Comparison of ENCODE assay signal across 25 cellular contexts in genomic region chr14:85483037-85483436, GRCh38. TPM values are rescaled to one million over a fixed set of nuclear protein-coding genes. Genes with fewer than 3 reads are reported as not detected.
A peak's percentile ranks its signal among the peaks of the same experiment; 100 is the strongest.
DNase-seq lines count a peak whose midpoint lies in the region; ATAC-seq, FAIRE-seq and TF ChIP-seq lines count a peak whose summit lies in the region.
"Had no signal": no experiment of that assay in that cellular context is flagged by ENCODE, and none has a peak within 500 bp of the region (broad histone marks: within the 10 kb centered on the region; RNA-seq: fewer than 3 reads in every experiment).

No MANE protein-coding gene starts in this region.

- no peak for ATAC-seq in HG03571 (IDR thresholded peaks at IDR 0.05; ENCODE audit: unreplicated experiment)
- ATAC-seq: activated CD8-positive, alpha-beta memory T cell treated with anti-CD3 and anti-CD28 coated beads, Interleukin-2, amount 10 ng/mL, durations not matched to agents 7 days and 5 days; gastrocnemius medialis; stimulated activated effector memory CD8-positive, alpha-beta T cell treated with anti-CD3 and anti-CD28 coated beads, Interleukin-12 subunit alpha, Interleukin-12 subunit beta, amount 100 ng/mL, for 72 hours; T-helper 17 cell had no signal

- H3K27me3 Mint-ChIP-seq in astrocyte (ENCODE audit: low read depth, unreplicated experiment), result no peaks in the 10 kb centered on the region
- H3K27me3 Mint-ChIP-seq: activated CD4-positive, alpha-beta T cell treated with anti-CD3 and anti-CD28 coated beads, Interleukin-2, amount 10 ng/mL, durations not matched to agents 7 days and 5 days; activated CD8-positive, alpha-beta memory T cell treated with anti-CD3 and anti-CD28 coated beads, Interleukin-2, amount 10 ng/mL, durations not matched to agents 7 days and 5 days; CD4-positive, CD25-positive, alpha-beta regulatory T cell; T-helper 17 cell had no signal

- TF ChIP-seq CTCF in astrocyte (IDR thresholded peaks at IDR 0.05; ENCODE audit: insufficient read depth, low read depth, low read length) (no peak), hepatocyte (IDR thresholded peaks at IDR 0.05; ENCODE audit: poor library complexity) (no peak), BE2C (IDR thresholded peaks at IDR 0.05; ENCODE audit: low read depth, low read length) (no peak)

- no peak overlapping the region for H3K9ac ChIP-seq in astrocyte (ENCODE audit: low read length)
- H3K9ac ChIP-seq: neural progenitor cell had no signal

- peaks cover 6% of the 10 kb centered on the region for H3K9me3 Mint-ChIP-seq in astrocyte (ENCODE audit: unreplicated experiment)
- H3K9me3 Mint-ChIP-seq: activated CD4-positive, alpha-beta T cell treated with anti-CD3 and anti-CD28 coated beads, Interleukin-2, amount 10 ng/mL, durations not matched to agents 7 days and 5 days; neural progenitor cell; stimulated activated effector memory CD8-positive, alpha-beta T cell treated with anti-CD3 and anti-CD28 coated beads, Interleukin-12 subunit alpha, Interleukin-12 subunit beta, amount 100 ng/mL, for 72 hours had no signal

- H3K27me3 ChIP-seq in astrocyte (ENCODE audit: insufficient read depth, low read length) (no peaks in the 10 kb centered on the region), hepatocyte (no peaks in the 10 kb centered on the region), BE2C (no peaks in the 10 kb centered on the region)
- H3K27me3 ChIP-seq: gastrocnemius medialis, neural progenitor cell had no signal

- no peaks in the 10 kb centered on the region for H4K20me1 ChIP-seq in astrocyte (ENCODE audit: insufficient read depth, low read length)
- H4K20me1 ChIP-seq in hepatocyte (ENCODE audit: insufficient read depth, poor library complexity, severe bottlenecking), result no peaks in the 10 kb centered on the region

- no peaks in the 10 kb centered on the region for H3K9me2 ChIP-seq in hepatocyte (replicated peaks; ENCODE audit: insufficient read depth)

- H3K79me2 ChIP-seq in astrocyte (ENCODE audit: insufficient read depth, low read length) (no peaks in the 10 kb centered on the region), hepatocyte (no peaks in the 10 kb centered on the region)

- WGBS in hepatocyte (ENCODE audit: low lambda C conversion rate, missing lambda C conversion rate), result 58% methylated on average over 2 of the region's 2 CpGs

- H3K4me3 ChIP-seq in astrocyte (ENCODE audit: insufficient read depth, low read depth, low read length), result no peak overlapping the region
- H3K4me3 ChIP-seq in hepatocyte, result no peak overlapping the region
- no peak overlapping the region for H3K4me3 ChIP-seq in BE2C (ENCODE audit: low read depth, low read length)
- H3K4me3 ChIP-seq: gastrocnemius medialis, neural progenitor cell had no signal

- no peaks in the 10 kb centered on the region for H3K4me1 Mint-ChIP-seq in astrocyte (ENCODE audit: low read depth, unreplicated experiment)
- H3K4me1 Mint-ChIP-seq: activated CD4-positive, alpha-beta T cell treated with anti-CD3 and anti-CD28 coated beads, Interleukin-2, amount 10 ng/mL, durations not matched to agents 7 days and 5 days; activated CD8-positive, alpha-beta memory T cell treated with anti-CD3 and anti-CD28 coated beads, Interleukin-2, amount 10 ng/mL, durations not matched to agents 7 days and 5 days; CD4-positive, CD25-positive, alpha-beta regulatory T cell; neural progenitor cell; stimulated activated effector memory CD8-positive, alpha-beta T cell treated with anti-CD3 and anti-CD28 coated beads, Interleukin-12 subunit alpha, Interleukin-12 subunit beta, amount 100 ng/mL, for 72 hours; T-helper 17 cell had no signal

- no peak overlapping the region for H3K4me3 Mint-ChIP-seq in astrocyte (ENCODE audit: unreplicated experiment)
- H3K4me3 Mint-ChIP-seq: activated CD4-positive, alpha-beta T cell treated with anti-CD3 and anti-CD28 coated beads, Interleukin-2, amount 10 ng/mL, durations not matched to agents 7 days and 5 days; activated CD8-positive, alpha-beta memory T cell treated with anti-CD3 and anti-CD28 coated beads, Interleukin-2, amount 10 ng/mL, durations not matched to agents 7 days and 5 days; CD4-positive, CD25-positive, alpha-beta regulatory T cell; neural progenitor cell; stimulated activated effector memory CD8-positive, alpha-beta T cell treated with anti-CD3 and anti-CD28 coated beads, Interleukin-12 subunit alpha, Interleukin-12 subunit beta, amount 100 ng/mL, for 72 hours; T-helper 17 cell had no signal

- H3K27ac ChIP-seq in astrocyte (ENCODE audit: low read depth, low read length), result no peak overlapping the region
- peak overlapping the region; percentile 50 for H3K27ac ChIP-seq in hepatocyte
- H3K27ac ChIP-seq: gastrocnemius medialis, HL-60, neural progenitor cell had no signal

- H3K4me2 ChIP-seq in astrocyte (ENCODE audit: low read length), result no peak overlapping the region
- peak overlapping the region; percentile 42 for H3K4me2 ChIP-seq in hepatocyte
- H3K4me2 ChIP-seq: neural progenitor cell had no signal

- no peaks in the 10 kb centered on the region for H3K9me3 ChIP-seq in astrocyte (ENCODE audit: insufficient read depth, low read depth, low read length)
- no peaks in the 10 kb centered on the region for H3K9me3 ChIP-seq in hepatocyte (ENCODE audit: low read depth)
- H3K9me3 ChIP-seq in BE2C, result no peaks in the 10 kb centered on the region; the same call in 1 of the 2 replicates
- H3K9me3 ChIP-seq: gastrocnemius medialis had no signal

- H2AFZ ChIP-seq in astrocyte (ENCODE audit: low read depth, low read length) (no peak overlapping the region), hepatocyte (no peak overlapping the region)
- H2AFZ ChIP-seq: neural progenitor cell had no signal

- FAIRE-seq in astrocyte (lab: Jason Lieb, UNC), result no peak
- FAIRE-seq: urothelium cell line had no signal

- H3K4me1 ChIP-seq in astrocyte (ENCODE audit: insufficient read depth, low read length), result peaks cover 6% of the 10 kb centered on the region
- H3K4me1 ChIP-seq in hepatocyte (ENCODE audit: insufficient read depth), result peaks cover 23% of the 10 kb centered on the region
- no peaks in the 10 kb centered on the region for H3K4me1 ChIP-seq in BE2C
- H3K4me1 ChIP-seq: gastrocnemius medialis, neural progenitor cell had no signal

- H3K27ac Mint-ChIP-seq in astrocyte (ENCODE audit: unreplicated experiment), result no peak overlapping the region
- H3K27ac Mint-ChIP-seq: activated CD4-positive, alpha-beta T cell treated with anti-CD3 and anti-CD28 coated beads, Interleukin-2, amount 10 ng/mL, durations not matched to agents 7 days and 5 days; activated CD8-positive, alpha-beta memory T cell treated with anti-CD3 and anti-CD28 coated beads, Interleukin-2, amount 10 ng/mL, durations not matched to agents 7 days and 5 days; CD4-positive, CD25-positive, alpha-beta regulatory T cell; neural progenitor cell; stimulated activated effector memory CD8-positive, alpha-beta T cell treated with anti-CD3 and anti-CD28 coated beads, Interleukin-12 subunit alpha, Interleukin-12 subunit beta, amount 100 ng/mL, for 72 hours; T-helper 17 cell had no signal

- peaks cover 2% of the 10 kb centered on the region for H3K36me3 Mint-ChIP-seq in astrocyte (ENCODE audit: low read depth, unreplicated experiment)
- H3K36me3 Mint-ChIP-seq: activated CD8-positive, alpha-beta memory T cell treated with anti-CD3 and anti-CD28 coated beads, Interleukin-2, amount 10 ng/mL, durations not matched to agents 7 days and 5 days; CD4-positive, CD25-positive, alpha-beta regulatory T cell; neural progenitor cell; stimulated activated effector memory CD8-positive, alpha-beta T cell treated with anti-CD3 and anti-CD28 coated beads, Interleukin-12 subunit alpha, Interleukin-12 subunit beta, amount 100 ng/mL, for 72 hours had no signal

- DNase-seq in EH (ENCODE audit: low read depth), result peak; percentile 25
- DNase-seq in astrocyte (ENCODE audit: low read depth), result peak; percentile 22
- no peak for DNase-seq in hepatocyte (ENCODE audit: low spot score)
- peak; percentile 11 for DNase-seq in retina
- no peak for DNase-seq in nucleus accumbens (lab: John Stamatoyannopoulos, UW)
- no peak for DNase-seq in BE2C
- DNase-seq: activated CD4-positive, alpha-beta T cell treated with anti-CD3 and anti-CD28 coated beads, Interleukin-2, amount 10 ng/mL, durations not matched to agents 7 days and 5 days; activated CD8-positive, alpha-beta memory T cell treated with anti-CD3 and anti-CD28 coated beads, Interleukin-2, amount 10 ng/mL, durations not matched to agents 7 days and 5 days; activated naive CD4-positive, alpha-beta T cell treated with anti-CD3 and anti-CD28 coated beads, Interleukin-2, amount 50 U/mL, for 16 hours; aorta; CD4-positive, CD25-positive, alpha-beta regulatory T cell; erythroblast; gastrocnemius medialis; H7; hippocampal formation; Kasumi-1; NCI-H1048; NCI-H187 treated with DMSO at 0.1 percent for 48 hours; NCI-H524 treated with DMSO at 0.1 percent for 48 hours; T-helper 17 cell had no signal

- H3K36me3 ChIP-seq in astrocyte (ENCODE audit: insufficient read depth, low read length), result no peaks in the 10 kb centered on the region
- H3K36me3 ChIP-seq in hepatocyte (replicated peaks; ENCODE audit: insufficient read depth, low read depth), result no peaks in the 10 kb centered on the region
- H3K36me3 ChIP-seq in BE2C, result no peaks in the 10 kb centered on the region
- H3K36me3 ChIP-seq: gastrocnemius medialis, neural progenitor cell had no signal

RNA-seq across cellular contexts. Expression of gene FLRT2, which starts 46.9 kb away (rescaled TPM):
- total RNA-seq in astrocyte (171 and 227 TPM in 2 replicates), hepatocyte (42.3 and 48.0 TPM in 2 replicates)
- polyA plus RNA-seq in hepatocyte, result 31.3 and 32.9 TPM in 2 replicates
- polyA plus RNA-seq in BE2C (2012; ENCODE audit: insufficient read depth, insufficient read length, low read depth), result 0.06 TPM
- total RNA-seq: activated CD4-positive, alpha-beta T cell treated with anti-CD3 and anti-CD28 coated beads, Interleukin-2, amount 10 ng/mL, durations not matched to agents 7 days and 5 days; activated CD8-positive, alpha-beta memory T cell treated with anti-CD3 and anti-CD28 coated beads, Interleukin-2, amount 10 ng/mL, durations not matched to agents 7 days and 5 days; CD4-positive, CD25-positive, alpha-beta regulatory T cell; T-helper 17 cell had no signal
- polyA plus RNA-seq: CD4-positive, CD25-positive, alpha-beta regulatory T cell had no signal

Comparison
In these comparisons a context has a peak if more than half of its experiments do, and no peak if none do; other contexts are left out.
1. DNase-seq: peak in EH (single experiment), astrocyte (single experiment) and retina (single experiment); none in hepatocyte (single experiment), nucleus accumbens (0 of 56) and BE2C (single experiment).